15 cellular contexts compared by ENCODE assay signal in genomic region chr5:158886086-158886485, GRCh38.
DNase-seq lines count a peak whose midpoint lies in the region; ATAC-seq and TF ChIP-seq lines count a peak whose summit lies in the region.
"Had no signal": no experiment of that assay in that cellular context is flagged by ENCODE, and none has a peak within 500 bp of the region (broad histone marks: within the 10 kb centered on the region; RNA-seq: fewer than 3 reads in every experiment).

No MANE protein-coding gene starts in this region.

- H3K4me1 ChIP-seq in subcutaneous abdominal adipose tissue (ENCODE audit: control insufficient read depth in 5 of 5, insufficient read depth in 5 of 5, low read length in 5 of 5) = peaks cover 0 to 42% (median 29%) of the 10 kb centered on the region in 5 donors

- DNase-seq in GM03348 (ENCODE audit: low spot score) = peak; percentile 37
- peak; percentile 76 for DNase-seq in NCI-H446 treated with DMSO at 0.1 percent for 48 hours (lab: John Stamatoyannopoulos, UW)
- peak; percentile 45 for DNase-seq in fibroblast of peridontal ligament (ENCODE audit: extremely low read depth)
- no peak for DNase-seq in brain microvascular endothelial cell
- DNase-seq in AML-193 (lab: John Stamatoyannopoulos, UW) = no peak
- DNase-seq: CD4-positive, alpha-beta memory T cell; NCI-H1436; NCI-H2081; NCI-H2227 treated with DMSO at 0.1 percent for 48 hours; NCI-H526 treated with DMSO at 0.1 percent for 48 hours; NK-92 treated with Interleukin-12 subunit alpha and Interleukin-12 subunit beta, amount 100 ng/mL, for 24 hours; PC-9 had no signal

- H3K36me3 ChIP-seq in subcutaneous abdominal adipose tissue (ENCODE audit: control insufficient read depth in 5 of 5, insufficient read depth in 5 of 5, low read length in 5 of 5) = peaks cover 0 to 7% (median 0%) of the 10 kb centered on the region in 5 donors
- no peaks in the 10 kb centered on the region for H3K36me3 ChIP-seq in brain microvascular endothelial cell (replicated peaks)
- H3K36me3 ChIP-seq: HAP-1 had no signal

- no peaks in the 10 kb centered on the region for H3K9me3 ChIP-seq in subcutaneous abdominal adipose tissue (ENCODE audit: control insufficient read depth in 5 of 5, low read length in 5 of 5)
- H3K9me3 ChIP-seq: HAP-1 had no signal

- no peak for TF ChIP-seq CTCF in brain microvascular endothelial cell (IDR thresholded peaks at IDR 0.05; ENCODE audit: low read depth, low read length, missing control alignments)

- no peaks in the 10 kb centered on the region for H3K27me3 ChIP-seq in subcutaneous abdominal adipose tissue (ENCODE audit: control insufficient read depth in 5 of 5, insufficient read depth in 4 of 5, low read length in 5 of 5)
- H3K27me3 ChIP-seq in brain microvascular endothelial cell (replicated peaks) = no peaks in the 10 kb centered on the region

- no peak overlapping the region for H3K4me3 ChIP-seq in subcutaneous abdominal adipose tissue (ENCODE audit: low read depth in 1 of 5, low read length in 5 of 5)
- no peak overlapping the region for H3K4me3 ChIP-seq in brain microvascular endothelial cell (ENCODE audit: low read depth, low read length)
- H3K4me3 ChIP-seq: HAP-1, PC-9 had no signal

- H3K27ac ChIP-seq in subcutaneous abdominal adipose tissue (ENCODE audit: low read depth, low read length) (peak overlapping the region; percentile 84), brain microvascular endothelial cell (no peak overlapping the region)
- H3K27ac ChIP-seq: PC-9 had no signal

- ATAC-seq in GM19463 (IDR thresholded peaks at IDR 0.05; ENCODE audit: unreplicated experiment) = no peak

- in situ Hi-C loops in brain microvascular endothelial cell (cut with HindIII; ENCODE audit: low pct_ligation_motif_present, low sequenced_read_pairs) = no loop called here

- H3K9ac ChIP-seq in subcutaneous abdominal adipose tissue (ENCODE audit: low read length in 5 of 5) = no peak overlapping the region

Comparison
In these comparisons a context has a peak if more than half of its experiments do, and no peak if none do; other contexts are left out.
1. DNase-seq: peak in GM03348 (single experiment), NCI-H446 treated with DMSO at 0.1 percent for 48 hours (single experiment) and fibroblast of peridontal ligament (single experiment); none in brain microvascular endothelial cell (single experiment) and AML-193 (0 of 2).